ENCODE assay signal across 23 cellular contexts in genomic region chr10:16271571-16271970, GRCh38.
"Had no signal": no experiment of that assay in that cellular context is flagged by ENCODE, and none has a peak within 500 bp of the region (broad histone marks: within the 10 kb centered on the region; RNA-seq: fewer than 3 reads in every experiment).

No MANE protein-coding gene starts in this region.

- H3K36me3 ChIP-seq: neural progenitor cell, ovary, right lobe of liver, sigmoid colon, stomach, thoracic aorta, thyroid gland, transverse colon, upper lobe of right lung, uterus had no signal

- H3K4me1 ChIP-seq: neural progenitor cell, parathyroid adenoma, psoas muscle, right lobe of liver, sigmoid colon, stomach, thyroid gland, transverse colon, upper lobe of right lung, uterus had no signal

- H3K4me3 ChIP-seq: neural progenitor cell, ovary, psoas muscle, right lobe of liver, sigmoid colon, stomach, thoracic aorta, thyroid gland, transverse colon, upper lobe of right lung, uterus had no signal

- H3K27ac ChIP-seq: neural progenitor cell, ovary, parathyroid adenoma, psoas muscle, right lobe of liver, sigmoid colon, stomach, thoracic aorta, thyroid gland, transverse colon, upper lobe of right lung, uterus had no signal

- DNase-seq: natural killer cell; occipital lobe; ovary; posterior cingulate gyrus; psoas muscle; right cardiac atrium; right lobe of liver; sigmoid colon; small intestine; stimulated activated CD4-positive, alpha-beta T cell treated with anti-CD3 and anti-CD28 coated beads, Interleukin-15, amount 100 ng/mL, for 24 hours; stimulated activated CD4-positive, alpha-beta T cell treated with anti-CD3 and anti-CD28 coated beads, Interleukin-2, amount 100 ng/mL, for 24 hours; stimulated activated CD4-positive, alpha-beta T cell treated with anti-CD3 and anti-CD28 coated beads, Interleukin-2, amount 100 ng/mL, for 48 hours; stimulated activated CD4-positive, alpha-beta T cell treated with anti-CD3 and anti-CD28 coated beads, Interleukin-4, amount 100 ng/mL, for 24 hours; stimulated activated naive B cell treated with anti-CD40 and anti-IgM and Interleukin-4, amounts not matched to agents 10 μg/mL and 1 μg/mL and 100 μg/mL, for 72 hours; stimulated activated naive CD4-positive, alpha-beta T cell treated with Interleukin-2 at 50 U/mL for 16 hours; stomach; thyroid gland; transverse colon; upper lobe of right lung; uterus had no signal

- H3K27me3 ChIP-seq: neural progenitor cell, ovary, right lobe of liver, sigmoid colon, stomach, thyroid gland, transverse colon, upper lobe of right lung, uterus had no signal

- H3K9me3 ChIP-seq: ovary, psoas muscle, thoracic aorta, thyroid gland, transverse colon, upper lobe of right lung, uterus had no signal
